8 cellular contexts compared by ENCODE assay signal in genomic region chr19:45792482-45793177, GRCh38. TPM values are rescaled to one million over a fixed set of nuclear protein-coding genes. Genes with fewer than 3 reads are reported as not detected.
DNase-seq lines count a peak whose midpoint lies in the region; ATAC-seq, FAIRE-seq and TF ChIP-seq lines count a peak whose summit lies in the region.

TSS of gene DMWD (minus strand) at chr19:45792845. CDS start at chr19:45792756, 89 bp downstream.

- H3K4me1 ChIP-seq in pancreas (peaks cover 0 to 9% (median 8%) of the 10 kb centered on the region in 3 donors), tibial artery (peaks cover 0 to 24% (median 20%) of the 10 kb centered on the region in 4 donors)

- peak within 1 kb of the TSS; percentile 94 for H3K4me3 ChIP-seq in GM08714 (ENCODE audit: low read length)
- peak within 1 kb of the TSS; percentile 97 for H3K4me3 ChIP-seq in SU-DHL-6 (ENCODE audit: insufficient read depth, low read length, poor library complexity, severe bottlenecking)
- peak within 1 kb of the TSS; percentile 63 to 82 (median 69) for H3K4me3 ChIP-seq in pancreas
- H3K4me3 ChIP-seq in tibial artery: peak within 1 kb of the TSS; percentile 62 to 72

- H3K4me3 Mint-ChIP-seq in activated naive CD8-positive, alpha-beta T cell treated with anti-CD3 and anti-CD28 coated beads, Interleukin-2, amount 10 ng/mL, durations not matched to agents 7 days and 5 days: peak within 1 kb of the TSS; percentile 88

- H3K9me2 ChIP-seq in SU-DHL-6 (replicated peaks; ENCODE audit: insufficient read depth, low read length): no peaks in the 10 kb centered on the region

- peak within 1 kb of the TSS; percentile 84 for H3K9ac ChIP-seq in SU-DHL-6 (ENCODE audit: low read length)

- peak; percentile 84 for FAIRE-seq in pancreas (lab: Jason Lieb, UNC)

- H3K9me3 Mint-ChIP-seq in activated naive CD8-positive, alpha-beta T cell treated with anti-CD3 and anti-CD28 coated beads, Interleukin-2, amount 10 ng/mL, durations not matched to agents 7 days and 5 days: no peaks in the 10 kb centered on the region

- H3K36me3 ChIP-seq in SU-DHL-6 (ENCODE audit: low read length) (no peaks in the 10 kb centered on the region), pancreas (peaks cover 0 to 6% (median 0%) of the 10 kb centered on the region in 3 donors), tibial artery (peaks cover 20 to 34% (median 24%) of the 10 kb centered on the region in 3 donors)

- H3K27me3 Mint-ChIP-seq in activated naive CD8-positive, alpha-beta T cell treated with anti-CD3 and anti-CD28 coated beads, Interleukin-2, amount 10 ng/mL, durations not matched to agents 7 days and 5 days: peaks cover 64% of the 10 kb centered on the region

- peak within 1 kb of the TSS; percentile 71 for H3K27ac Mint-ChIP-seq in activated naive CD8-positive, alpha-beta T cell treated with anti-CD3 and anti-CD28 coated beads, Interleukin-2, amount 10 ng/mL, durations not matched to agents 7 days and 5 days

- 1% methylated on average over 47 to 83 of the region's 83 CpGs for WGBS in pancreas, 2 donors

- peaks cover 28% of the 10 kb centered on the region for H3K4me1 Mint-ChIP-seq in activated naive CD8-positive, alpha-beta T cell treated with anti-CD3 and anti-CD28 coated beads, Interleukin-2, amount 10 ng/mL, durations not matched to agents 7 days and 5 days

- peaks cover 10% of the 10 kb centered on the region for H3K79me2 ChIP-seq in SU-DHL-6 (ENCODE audit: insufficient read depth, low read length)

- ATAC-seq in HG02610 (IDR thresholded peaks at IDR 0.05; ENCODE audit: unreplicated experiment) (peak; percentile 89), Right ventricle myocardium inferior (peak; percentile 98), pancreas (peak; percentile 99)
- ATAC-seq in activated naive CD8-positive, alpha-beta T cell treated with anti-CD3 and anti-CD28 coated beads, Interleukin-2, amount 10 ng/mL, durations not matched to agents 7 days and 5 days (ENCODE audit: low read depth): peak; percentile 79

- H4K20me1 ChIP-seq in SU-DHL-6 (ENCODE audit: low read depth, low read length): no peaks in the 10 kb centered on the region

- H3K27me3 ChIP-seq in SU-DHL-6 (ENCODE audit: low read length): no peaks in the 10 kb centered on the region
- H3K27me3 ChIP-seq in pancreas: no peaks in the 10 kb centered on the region
- no peaks in the 10 kb centered on the region for H3K27me3 ChIP-seq in tibial artery

- H3K36me3 Mint-ChIP-seq in activated naive CD8-positive, alpha-beta T cell treated with anti-CD3 and anti-CD28 coated beads, Interleukin-2, amount 10 ng/mL, durations not matched to agents 7 days and 5 days: peaks cover 22% of the 10 kb centered on the region

- intact Hi-C loops in Right ventricle myocardium inferior (cut with DNase I) (loop anchor here (1.0 kb wide), 1 partner anchor 22 kb away; no protein-coding TSS in a partner anchor), pancreas (cut with DNase I) (no loop called here), tibial artery (cut with DNase I; ENCODE audit: low total_unique reads) (no loop called here)

- no peaks in the 10 kb centered on the region for H3K9me3 ChIP-seq in SU-DHL-6 (ENCODE audit: insufficient read depth, low read length)
- H3K9me3 ChIP-seq in pancreas: no peaks in the 10 kb centered on the region
- no peaks in the 10 kb centered on the region for H3K9me3 ChIP-seq in tibial artery

- POLR2A ChIA-PET in activated naive CD8-positive, alpha-beta T cell treated with anti-CD3 and anti-CD28 coated beads, Interleukin-2, amount 10 ng/mL, durations not matched to agents 7 days and 5 days (lab: Charles Lee): interaction anchor here (0.6 to 2.6 kb wide), 4 partner anchors 10 to 1329 kb away, joined by 3 to 17 read pairs (median 6); partner anchors contain the start of genes DMPK and SIX5

- peak within 1 kb of the TSS; percentile 94 for H3K4me2 ChIP-seq in SU-DHL-6 (ENCODE audit: low read depth, low read length, poor library complexity, severe bottlenecking)

- peak within 1 kb of the TSS; percentile 53 for H2AFZ ChIP-seq in SU-DHL-6 (ENCODE audit: low read depth, low read length, severe bottlenecking)

- H3K27ac ChIP-seq in SU-DHL-6 (ENCODE audit: low read depth, low read length) (no peak within 1 kb of the TSS; the same call in 1 of the 2 replicates), pancreas (peak within 1 kb of the TSS in 2 of 4 donors; percentile 39 to 42), tibial artery (peak within 1 kb of the TSS; percentile 63 to 75)

- no peaks in the 10 kb centered on the region for H3F3A ChIP-seq in SU-DHL-6 (ENCODE audit: insufficient read depth)

- TF ChIP-seq CTCF in SU-DHL-6 (IDR thresholded peaks at IDR 0.05; ENCODE audit: insufficient read depth, low read length, poor library complexity, severe bottlenecking): no peak
- TF ChIP-seq CTCF in pancreas (IDR thresholded peaks at IDR 0.05): no peak
- TF ChIP-seq CTCF in tibial artery (IDR thresholded peaks at IDR 0.05): no peak

- DNase-seq in NCI-H1105 (lab: John Stamatoyannopoulos, UW) (peak; percentile 98), Right ventricle myocardium inferior (ENCODE audit: missing footprints) (peak; percentile 100), pancreas (peak; percentile 99 to 100 (median 100)), tibial artery (peak; percentile 100)
- DNase-seq in activated naive CD8-positive, alpha-beta T cell treated with anti-CD3 and anti-CD28 coated beads, Interleukin-2, amount 10 ng/mL, durations not matched to agents 7 days and 5 days: peak; percentile 100

RNA-seq across cellular contexts. Expression of gene DMWD, which starts in this region (rescaled TPM):
- total RNA-seq in activated naive CD8-positive, alpha-beta T cell treated with anti-CD3 and anti-CD28 coated beads, Interleukin-2, amount 10 ng/mL, durations not matched to agents 7 days and 5 days: 10 to 100 TPM; 47.0 to 50.6 TPM
- 52.0 TPM for total RNA-seq in Right ventricle myocardium inferior
- 10 to 100 TPM; 14.3 to 23.0 (median 18.6) TPM for total RNA-seq in pancreas
- 10 to 100 TPM; 14.2 to 39.8 TPM for polyA plus RNA-seq in pancreas
